Comparison of ENCODE assay signal across 10 cellular contexts in genomic region chr1:12511516-12512468, GRCh38.
A peak's percentile ranks its signal among the peaks of the same experiment; 100 is the strongest.
DNase-seq lines count a peak whose midpoint lies in the region; ATAC-seq lines count a peak whose summit lies in the region.
"Had no signal": no experiment of that assay in that cellular context is flagged by ENCODE, and none has a peak within 500 bp of the region (broad histone marks: within the 10 kb centered on the region; RNA-seq: fewer than 3 reads in every experiment).

No MANE protein-coding gene starts in this region.

- H3K36me3 Mint-ChIP-seq in activated CD4-positive, alpha-beta T cell treated with anti-CD3 and anti-CD28 coated beads for 36 hours (ENCODE audit: low read depth): peaks cover 40% of the 10 kb centered on the region

- H3K27ac Mint-ChIP-seq in activated CD4-positive, alpha-beta T cell treated with anti-CD3 and anti-CD28 coated beads for 36 hours: peak overlapping the region; percentile 99

- H3K27me3 ChIP-seq in layer of hippocampus (ENCODE audit: control insufficient read depth, insufficient read depth, low read length) (no peaks in the 10 kb centered on the region), subcutaneous abdominal adipose tissue (ENCODE audit: control insufficient read depth in 5 of 5, insufficient read depth in 4 of 5, low read length in 5 of 5) (no peaks in the 10 kb centered on the region)

- H3K9me3 Mint-ChIP-seq in activated CD4-positive, alpha-beta T cell treated with anti-CD3 and anti-CD28 coated beads for 36 hours (ENCODE audit: low read depth): no peaks in the 10 kb centered on the region

- peaks cover 0 to 37% (median 28%) of the 10 kb centered on the region in 5 donors for H3K4me1 ChIP-seq in subcutaneous abdominal adipose tissue (ENCODE audit: control insufficient read depth in 5 of 5, insufficient read depth in 5 of 5, low read length in 5 of 5)

- peaks cover 0 to 21% (median 16%) of the 10 kb centered on the region in 5 donors for H3K36me3 ChIP-seq in subcutaneous abdominal adipose tissue (ENCODE audit: control insufficient read depth in 5 of 5, insufficient read depth in 5 of 5, low read length in 5 of 5)

- H3K4me1 Mint-ChIP-seq in activated CD4-positive, alpha-beta T cell treated with anti-CD3 and anti-CD28 coated beads for 36 hours: peaks cover 54% of the 10 kb centered on the region

- CTCF ChIA-PET in activated CD4-positive, alpha-beta T cell treated with anti-CD3 and anti-CD28 coated beads for 36 hours (lab: Charles Lee): interaction anchor here (1.0 to 2.0 kb wide), 4 partner anchors 36 to 127 kb away, joined by 3 to 5 read pairs (median 4); no protein-coding TSS in a partner anchor

- no peaks in the 10 kb centered on the region for H3K27me3 Mint-ChIP-seq in activated CD4-positive, alpha-beta T cell treated with anti-CD3 and anti-CD28 coated beads for 36 hours

- intact Hi-C loops in activated CD4-positive, alpha-beta T cell treated with anti-CD3 and anti-CD28 coated beads for 36 hours (cut with DNase I, micrococcal nuclease): loop anchor here (2.0 to 5.0 kb wide), 6 partner anchors 31 to 339 kb away; partner anchors contain the start of gene DHRS3 (in 1 of the 2)
- intact Hi-C loops in head of caudate nucleus (cut with DNase I): loop anchor here (10.0 kb wide), 1 partner anchor 103 kb away; the partner anchor contains the start of gene DHRS3

- DNase-seq in activated CD4-positive, alpha-beta T cell treated with anti-CD3 and anti-CD28 coated beads for 36 hours: no peak
- DNase-seq in activated CD4-positive, alpha-beta T cell treated with anti-CD3 and anti-CD28 coated beads, Interleukin-2, amount 50 U/mL, for 4 hours: no peak
- DNase-seq in amniotic epithelial cell (ENCODE audit: low read depth): peak; percentile 69
- DNase-seq in NK-92 (lab: John Stamatoyannopoulos, UW; ENCODE audit: unreplicated experiment): no peak
- DNase-seq in head of caudate nucleus: no peak
- DNase-seq: midbrain, NCI-H146 had no signal

- H3K4me3 ChIP-seq in subcutaneous abdominal adipose tissue (ENCODE audit: low read depth in 1 of 5, low read length in 5 of 5): peak overlapping the region in 1 of 5 donors; percentile 52

- no peaks in the 10 kb centered on the region for H3K9me3 ChIP-seq in subcutaneous abdominal adipose tissue (ENCODE audit: control insufficient read depth in 5 of 5, low read length in 5 of 5)

- no peak for ATAC-seq in activated CD4-positive, alpha-beta T cell treated with anti-CD3 and anti-CD28 coated beads for 36 hours
- no peak for ATAC-seq in GM18870 (IDR thresholded peaks at IDR 0.05; ENCODE audit: unreplicated experiment)

- POLR2A ChIA-PET in activated CD4-positive, alpha-beta T cell treated with anti-CD3 and anti-CD28 coated beads for 36 hours (lab: Charles Lee): interaction anchor here (0.5 to 1.7 kb wide), 2 partner anchors 10 to 21 kb away, joined by 4 to 13 read pairs; no protein-coding TSS in a partner anchor

- peak overlapping the region; percentile 58 for H3K4me3 Mint-ChIP-seq in activated CD4-positive, alpha-beta T cell treated with anti-CD3 and anti-CD28 coated beads for 36 hours

- peak overlapping the region; percentile 68 for H3K27ac ChIP-seq in layer of hippocampus (ENCODE audit: low read depth, low read length)
- peak overlapping the region; percentile 93 for H3K27ac ChIP-seq in subcutaneous abdominal adipose tissue (ENCODE audit: low read depth, low read length)

- H3K9ac ChIP-seq in subcutaneous abdominal adipose tissue (ENCODE audit: low read length in 5 of 5): peak overlapping the region in 3 of 5 donors; percentile 39 to 81 (median 68)
